Comparison of ENCODE assay signal across 25 cellular contexts in genomic region chr14:79493081-79493652, GRCh38.
"Had no signal": no experiment of that assay in that cellular context is flagged by ENCODE, and none has a peak within 500 bp of the region (broad histone marks: within the 10 kb centered on the region; RNA-seq: fewer than 3 reads in every experiment).

No MANE protein-coding gene starts in this region.

- ATAC-seq: left colon; left lung; lower lobe of right lung; natural killer cell; right lobe of liver; stimulated activated memory B cell treated with anti-CD40 and anti-IgM and Interleukin-4, amounts not matched to agents 10 μg/mL and 1 μg/mL and 100 μg/mL, for 72 hours; stimulated activated naive CD8-positive, alpha-beta T cell treated with anti-CD3 and anti-CD28 coated beads, Interleukin-15, amount 100 ng/mL, for 72 hours had no signal

- DNase-seq: kidney glomerular epithelial cell; left colon; left lung; lower lobe of right lung; mammary epithelial cell; mesenchymal stem cell; naive B cell; natural killer cell; nephron progenitor cell; ovary; right lobe of liver; stimulated activated CD4-positive, alpha-beta T cell treated with anti-CD3 and anti-CD28 coated beads, Interleukin-1b, Interleukin-23, amount 100 ng/mL, for 48 hours; stimulated activated CD4-positive, alpha-beta T cell treated with anti-CD3 and anti-CD28 coated beads, Interleukin-2, amount 100 ng/mL, for 48 hours; stimulated activated CD4-positive, alpha-beta T cell treated with anti-CD3 and anti-CD28 coated beads, Interleukin-4, amount 100 ng/mL, for 4 hours; stimulated activated CD8-positive, alpha-beta memory T cell treated with anti-CD3 and anti-CD28 coated beads, Interleukin-4, amount 100 ng/mL, for 48 hours; stimulated activated naive CD4-positive, alpha-beta T cell treated with Interleukin-2 at 50 U/mL for 16 hours; stimulated activated naive CD8-positive, alpha-beta T cell treated with anti-CD3 and anti-CD28 coated beads, Interleukin-15, amount 100 ng/mL, for 72 hours; substantia nigra; uterus had no signal

- H3K9me3 Mint-ChIP-seq: nephron progenitor cell had no signal

- H3K9me3 ChIP-seq: lower lobe of right lung, ovary, right atrium auricular region, right lobe of liver, tibial nerve, uterus had no signal

- H3K4me3 ChIP-seq: left lung, lower lobe of right lung, ovary, right atrium auricular region, right lobe of liver, smooth muscle cell, tibial nerve, uterus had no signal

- H3K27me3 ChIP-seq: left lung, ovary, right atrium auricular region, right lobe of liver, tibial nerve, uterus had no signal

- H3K27ac Mint-ChIP-seq: naive B cell; natural killer cell; nephron progenitor cell; progenitor cell of endocrine pancreas; stimulated activated memory B cell treated with anti-CD40 and anti-IgM and Interleukin-4, amounts not matched to agents 10 μg/mL and 1 μg/mL and 100 μg/mL, for 72 hours; stimulated activated naive CD8-positive, alpha-beta T cell treated with anti-CD3 and anti-CD28 coated beads, Interleukin-15, amount 100 ng/mL, for 72 hours; type B pancreatic cell had no signal

- H3K4me2 ChIP-seq: smooth muscle cell had no signal

- H3K27me3 Mint-ChIP-seq: naive B cell; progenitor cell of endocrine pancreas; stimulated activated memory B cell treated with anti-CD40 and anti-IgM and Interleukin-4, amounts not matched to agents 10 μg/mL and 1 μg/mL and 100 μg/mL, for 72 hours; stimulated activated naive CD8-positive, alpha-beta T cell treated with anti-CD3 and anti-CD28 coated beads, Interleukin-15, amount 100 ng/mL, for 72 hours; type B pancreatic cell had no signal

- H3K27ac ChIP-seq: left lung, lower lobe of right lung, ovary, right atrium auricular region, right lobe of liver, tibial nerve, uterus had no signal

- H3K4me3 Mint-ChIP-seq: naive B cell; natural killer cell; nephron progenitor cell; stimulated activated memory B cell treated with anti-CD40 and anti-IgM and Interleukin-4, amounts not matched to agents 10 μg/mL and 1 μg/mL and 100 μg/mL, for 72 hours; stimulated activated naive CD8-positive, alpha-beta T cell treated with anti-CD3 and anti-CD28 coated beads, Interleukin-15, amount 100 ng/mL, for 72 hours; type B pancreatic cell had no signal

- H3K36me3 Mint-ChIP-seq: naive B cell; natural killer cell; stimulated activated memory B cell treated with anti-CD40 and anti-IgM and Interleukin-4, amounts not matched to agents 10 μg/mL and 1 μg/mL and 100 μg/mL, for 72 hours had no signal

- H3K36me3 ChIP-seq: left lung, lower lobe of right lung, ovary, right atrium auricular region, right lobe of liver, tibial nerve, uterus had no signal

- H3K4me1 Mint-ChIP-seq: naive B cell; natural killer cell; stimulated activated memory B cell treated with anti-CD40 and anti-IgM and Interleukin-4, amounts not matched to agents 10 μg/mL and 1 μg/mL and 100 μg/mL, for 72 hours; stimulated activated naive CD8-positive, alpha-beta T cell treated with anti-CD3 and anti-CD28 coated beads, Interleukin-15, amount 100 ng/mL, for 72 hours had no signal

- H3K4me1 ChIP-seq: left lung, lower lobe of right lung, right atrium auricular region, right lobe of liver, tibial nerve, uterus had no signal
